Comparison of ENCODE assay signal across 19 cellular contexts in the genomic region with DNA sequence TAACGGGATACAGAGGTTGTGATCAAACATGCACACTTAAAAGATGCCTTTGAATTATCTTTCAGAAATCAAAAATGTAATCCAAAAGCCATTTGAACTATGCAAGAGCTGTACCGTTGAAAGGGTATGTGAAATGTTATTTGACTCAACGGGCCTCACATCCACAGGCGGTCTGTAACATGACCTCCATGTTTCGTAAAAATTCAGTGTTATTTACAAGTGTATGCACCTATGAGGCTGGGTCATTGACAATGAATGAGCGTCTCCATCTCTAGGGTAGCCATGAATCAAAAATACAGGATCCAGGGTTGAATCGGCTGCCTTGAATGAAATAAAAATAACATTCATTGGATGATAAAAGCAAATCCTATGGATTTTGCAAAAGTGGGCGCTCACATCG.
DNase-seq lines count a peak whose midpoint lies in the region; ATAC-seq and TF ChIP-seq lines count a peak whose summit lies in the region.
"Had no signal": no experiment of that assay in that cellular context is flagged by ENCODE, and none has a peak within 500 bp of the region (broad histone marks: within the 10 kb centered on the region; RNA-seq: fewer than 3 reads in every experiment).

No MANE protein-coding gene starts in this region.

- H3K27me3 ChIP-seq in neural progenitor cell: no peaks in the 10 kb centered on the region

- no peaks in the 10 kb centered on the region for H3K9me3 ChIP-seq in ES-I3 (ENCODE audit: control insufficient read depth, insufficient read depth, low read length)
- no peaks in the 10 kb centered on the region for H3K9me3 ChIP-seq in OCI-LY7 (ENCODE audit: low read length)
- peaks cover 14% of the 10 kb centered on the region for H3K9me3 ChIP-seq in iPS-18c (ENCODE audit: control insufficient read depth, insufficient read depth, low read length)
- no peaks in the 10 kb centered on the region for H3K9me3 ChIP-seq in neural progenitor cell (ENCODE audit: low read depth)

- H3K9me3 Mint-ChIP-seq in neural progenitor cell: peaks cover 4% of the 10 kb centered on the region

- peaks cover 53% of the 10 kb centered on the region for H3F3A ChIP-seq in neural progenitor cell (ENCODE audit: low read depth)

- TF ChIP-seq CTCF in OCI-LY7 (conservative IDR thresholded peaks at IDR 0.05; ENCODE audit: low read length) (no peak), neural progenitor cell (IDR thresholded peaks at IDR 0.05) (no peak), RWPE1 (conservative IDR thresholded peaks at IDR 0.05; ENCODE audit: low read depth) (no peak)

- no peak overlapping the region for H3K27ac Mint-ChIP-seq in neural progenitor cell
- H3K27ac Mint-ChIP-seq: CD4-positive, alpha-beta memory T cell had no signal

- no peaks in the 10 kb centered on the region for H3K36me3 ChIP-seq in ES-I3 (ENCODE audit: insufficient read depth, low read length)
- no peaks in the 10 kb centered on the region for H3K36me3 ChIP-seq in OCI-LY7 (ENCODE audit: insufficient read depth, low read length)
- no peaks in the 10 kb centered on the region for H3K36me3 ChIP-seq in neural progenitor cell

- H3K27ac ChIP-seq in OCI-LY7 (ENCODE audit: low read depth, low read length, poor library complexity, severe bottlenecking) (no peak overlapping the region), neural progenitor cell (no peak overlapping the region), RWPE1 (no peak overlapping the region)

- DNase-seq in OCI-LY7 (ENCODE audit: low spot score) (no peak), neural progenitor cell (ENCODE audit: low spot score) (no peak), RWPE1 (ENCODE audit: low spot score) (no peak), foreskin melanocyte (no peak)
- DNase-seq: CD4-positive, alpha-beta memory T cell; EL; HCEC 1CT; KBM-7; NCI-H1105 treated with DMSO at 0.1 percent for 48 hours; NCI-H1694; NCI-H2107; NCI-H345; NCI-H524 treated with DMSO at 0.1 percent for 48 hours had no signal

- H3K9ac ChIP-seq in ES-I3 (ENCODE audit: low read depth, low read length) (peak overlapping the region; percentile 41), neural progenitor cell (no peak overlapping the region)

- H3K79me2 ChIP-seq in OCI-LY7 (ENCODE audit: insufficient read depth, low read depth, low read length) (no peaks in the 10 kb centered on the region), neural progenitor cell (ENCODE audit: low read depth) (no peaks in the 10 kb centered on the region)

- no peaks in the 10 kb centered on the region for H3K9me2 ChIP-seq in OCI-LY7 (ENCODE audit: insufficient read depth, low read length)

- H3K4me2 ChIP-seq in OCI-LY7 (ENCODE audit: low read length): peak overlapping the region; percentile 43
- H3K4me2 ChIP-seq in neural progenitor cell: peak overlapping the region; percentile 87

- ATAC-seq in HG02973 (IDR thresholded peaks at IDR 0.05; ENCODE audit: unreplicated experiment): no peak
- ATAC-seq in HG02852 (IDR thresholded peaks at IDR 0.05; ENCODE audit: unreplicated experiment): no peak
- ATAC-seq: HepG2, Panc1 had no signal

- peak overlapping the region; percentile 77 for H3K4me3 Mint-ChIP-seq in neural progenitor cell

- H3K4me1 Mint-ChIP-seq in neural progenitor cell: peaks cover 48% of the 10 kb centered on the region

- H3K4me1 ChIP-seq in ES-I3 (ENCODE audit: insufficient read depth, low read length) (peaks cover 27% of the 10 kb centered on the region), OCI-LY7 (ENCODE audit: insufficient read depth, low read length, poor library complexity, severe bottlenecking) (peaks cover 26% of the 10 kb centered on the region), neural progenitor cell (peaks cover 41% of the 10 kb centered on the region)

- no peaks in the 10 kb centered on the region for H3K36me3 Mint-ChIP-seq in neural progenitor cell
- H3K36me3 Mint-ChIP-seq: CD4-positive, alpha-beta memory T cell had no signal

- H2AFZ ChIP-seq in OCI-LY7 (ENCODE audit: low read length) (peak overlapping the region; percentile 85; the same call in 1 of the 2 replicates), neural progenitor cell (replicated peaks) (no peak overlapping the region)

- CTCF ChIA-PET in OCI-LY7 (lab: Charles Lee; ENCODE audit: unreplicated experiment): no interaction called here
- CTCF ChIA-PET in RWPE1 (lab: Yijun Ruan, JAX): no interaction called here

- POLR2A ChIA-PET in OCI-LY7 (lab: Charles Lee): no interaction called here
- POLR2A ChIA-PET in RWPE1 (lab: Yijun Ruan, JAX; ENCODE audit: low non-redundant PET): no interaction called here

- intact Hi-C loops in OCI-LY7 (cut with micrococcal nuclease; ENCODE audit: unreplicated experiment): no loop called here

- no peaks in the 10 kb centered on the region for H4K20me1 ChIP-seq in OCI-LY7 (ENCODE audit: insufficient read depth, low read length)
- H4K20me1 ChIP-seq in neural progenitor cell (ENCODE audit: low read depth): no peaks in the 10 kb centered on the region

- no TSS peak for BruUV-seq in OCI-LY7 (replicated peaks; lab: Mats Ljungman, UMichigan)

- H3K4me3 ChIP-seq in OCI-LY7 (ENCODE audit: low read depth, low read length, poor library complexity, severe bottlenecking) (peak overlapping the region; percentile 32), iPS-18c (ENCODE audit: insufficient read depth, low read depth, low read length) (0 out of 2 replicates have a peak overlapping the region, but pooled peaks have one; percentile 6), neural progenitor cell (peak overlapping the region; percentile 47)

- H3K27me3 Mint-ChIP-seq in neural progenitor cell (ENCODE audit: insufficient read depth, low read depth): peaks cover 21% of the 10 kb centered on the region
